ENCODE assay signal across 9 cellular contexts in genomic region chrX:137565921-137566745, GRCh38. TPM values are rescaled to one million over a fixed set of nuclear protein-coding genes. Genes with fewer than 3 reads are reported as not detected.
DNase-seq lines count a peak whose midpoint lies in the region; ATAC-seq and TF ChIP-seq lines count a peak whose summit lies in the region.
"Had no signal": no experiment of that assay in that cellular context is flagged by ENCODE, and none has a peak within 500 bp of the region (broad histone marks: within the 10 kb centered on the region; RNA-seq: fewer than 3 reads in every experiment).

Gene ZIC3, plus strand, starts transcription at chrX:137566127. Its CDS starts 565 bp downstream, at chrX:137566692.

- POLR2A ChIA-PET in HEK293T (lab: Yijun Ruan, JAX) = no interaction called here
- POLR2A ChIA-PET in T-cell (lab: Charles Lee) = no interaction called here
- POLR2A ChIA-PET in PC-9 (lab: Charles Lee; ENCODE audit: unreplicated experiment) = no interaction called here

- peak; percentile 90 for DNase-seq in HEK293T (ENCODE audit: extremely low spot score)
- DNase-seq in T-cell = no peak
- DNase-seq in foreskin fibroblast = peak; percentile 6 to 17
- peak; percentile 60 for DNase-seq in neural crest cell (ENCODE audit: low read depth, low spot score)
- no peak for DNase-seq in PC-9
- DNase-seq in effector CD8-positive, alpha-beta T cell (lab: John Stamatoyannopoulos, UW) = no peak
- no peak for DNase-seq in NCI-H345 treated with DMSO at 0.1 percent for 48 hours (lab: John Stamatoyannopoulos, UW; ENCODE audit: unreplicated experiment)

- H3K27me3 Mint-ChIP-seq in T-cell (peaks cover 67 to 69% of the 10 kb centered on the region in 2 donors), neural crest cell (ENCODE audit: low read depth) (peaks cover 97% of the 10 kb centered on the region)

- no peaks in the 10 kb centered on the region for H3F3A ChIP-seq in PC-9 (ENCODE audit: insufficient read depth, low read depth)

- no peaks in the 10 kb centered on the region for H3K79me2 ChIP-seq in PC-9 (ENCODE audit: low read depth)

- BruUV-seq in PC-9 (replicated peaks; lab: Mats Ljungman, UMichigan) = no TSS peak

- no peaks in the 10 kb centered on the region for H3K9me2 ChIP-seq in PC-9 (ENCODE audit: insufficient read depth)

- H3K36me3 Mint-ChIP-seq in T-cell (no peaks in the 10 kb centered on the region), neural crest cell (ENCODE audit: low read depth) (peaks cover 6% of the 10 kb centered on the region)

- H3K27me3 ChIP-seq in PC-9 (ENCODE audit: insufficient read depth, low read depth) = peaks cover 14% of the 10 kb centered on the region; the same call in 1 of the 2 replicates

- H3K4me3 ChIP-seq in foreskin fibroblast (ENCODE audit: low read depth in 1 of 2, low read length in 2 of 2) (peak within 1 kb of the TSS; percentile 22 to 28), PC-9 (no peak within 1 kb of the TSS)

- no peak within 1 kb of the TSS for H3K27ac ChIP-seq in PC-9

- H3K9me3 Mint-ChIP-seq in T-cell (no peaks in the 10 kb centered on the region), neural crest cell (no peaks in the 10 kb centered on the region)

- H3K4me1 ChIP-seq in PC-9 (replicated peaks; ENCODE audit: insufficient read depth) = no peaks in the 10 kb centered on the region

- H3K36me3 ChIP-seq in PC-9 (ENCODE audit: low read depth) = no peaks in the 10 kb centered on the region

- TF ChIP-seq CTCF in foreskin fibroblast (IDR thresholded peaks at IDR 0.05; ENCODE audit: low read depth, low read length) = no peak
- TF ChIP-seq CTCF in neural crest cell (conservative IDR thresholded peaks at IDR 0.05) = no peak
- TF ChIP-seq CTCF in PC-9 (conservative IDR thresholded peaks at IDR 0.05) = no peak

- H3K9me3 ChIP-seq in PC-9 (ENCODE audit: insufficient read depth, low read depth) = no peaks in the 10 kb centered on the region

- H3K4me1 Mint-ChIP-seq in T-cell (peaks cover 15 to 22% (median 21%) of the 10 kb centered on the region in 3 donors), neural crest cell (peaks cover 17% of the 10 kb centered on the region)

- CTCF ChIA-PET in HEK293T (lab: Yijun Ruan, JAX) (no interaction called here), T-cell (lab: Charles Lee) (no interaction called here), PC-9 (lab: Charles Lee) (no interaction called here)

- no peak within 1 kb of the TSS for H3K4me2 ChIP-seq in PC-9

- H3K4me3 Mint-ChIP-seq in T-cell (peak within 1 kb of the TSS; percentile 53 to 76 (median 54)), neural crest cell (peak within 1 kb of the TSS; percentile 85)

- ATAC-seq in T-cell (replicated peaks in 1 of 4) = no peak
- no peak for ATAC-seq in activated CD4-positive, CD25-positive, alpha-beta regulatory T cell treated with anti-CD3 and anti-CD28 coated beads, Interleukin-2, amount 50 U/mL, for 24 hours

- H3K27ac Mint-ChIP-seq in T-cell = no peak within 1 kb of the TSS
- H3K27ac Mint-ChIP-seq in neural crest cell (ENCODE audit: unreplicated experiment) = no peak within 1 kb of the TSS

- H4K20me1 ChIP-seq in PC-9 (ENCODE audit: insufficient read depth) = no peaks in the 10 kb centered on the region

- intact Hi-C loops in PC-9 (cut with micrococcal nuclease; ENCODE audit: unreplicated experiment) = no loop called here

- H2AFZ ChIP-seq in PC-9 = no peak within 1 kb of the TSS

TF ChIP-seq in HEK293T, 16 proteins besides CTCF, POLR2A, EP300 and RAD21:
- TF ChIP-seq PKNOX1 (IDR thresholded peaks at IDR 0.05) = peak; percentile 98
- peak; percentile 56 for TF ChIP-seq L3MBTL2 (conservative IDR thresholded peaks at IDR 0.05)
- no peak for TF ChIP-seq FOXM1 (IDR thresholded peaks at IDR 0.05; ENCODE audit: borderline replicate concordance)
- peak; percentile 50; the same call in 1 of the 2 replicates for TF ChIP-seq CTBP1 (IDR thresholded peaks at IDR 0.05; ENCODE audit: borderline replicate concordance)
- no peak for TF ChIP-seq ELF4 (IDR thresholded peaks at IDR 0.05)
- no peak for TF ChIP-seq TARDBP (IDR thresholded peaks at IDR 0.05)

RNA-seq across cellular contexts. Expression of gene ZIC3, which starts in this region (rescaled TPM):
- total RNA-seq in T-cell = not detected
- total RNA-seq in neural crest cell = 2.2 and 2.3 TPM in 2 replicates
- total RNA-seq in PC-9 (2021) = not detected in 2 replicates
- total RNA-seq: HT1080 had no signal

Comparison
In these comparisons a context has a peak if more than half of its experiments do, and no peak if none do; other contexts are left out.
1. DNase-seq: peak in HEK293T (single experiment), foreskin fibroblast (2 of 2) and neural crest cell (single experiment); none in T-cell (0 of 34), PC-9 (0 of 2), effector CD8-positive, alpha-beta T cell (single experiment) and NCI-H345 treated with DMSO at 0.1 percent for 48 hours (single experiment).